Comparison of ENCODE assay signal across 19 cellular contexts in the genomic region with DNA sequence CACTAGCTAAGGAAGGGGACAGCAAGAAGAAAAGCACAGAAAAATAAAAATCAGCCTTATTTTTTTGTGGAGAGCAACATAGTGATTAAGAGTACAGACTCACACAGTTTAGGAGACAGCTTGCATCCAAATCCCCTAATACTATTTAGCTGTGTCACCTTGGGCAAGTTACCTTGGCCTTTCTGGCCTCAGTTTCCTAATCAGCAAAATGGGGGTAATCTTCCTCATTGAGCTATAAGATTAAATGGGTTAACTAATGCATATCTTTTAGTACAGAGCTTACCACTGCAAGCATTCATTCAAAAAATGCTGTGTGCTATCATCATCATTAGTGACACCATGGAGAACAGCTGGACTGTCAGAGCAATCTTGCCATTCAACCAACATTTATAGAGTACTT.
DNase-seq lines count a peak whose midpoint lies in the region; ATAC-seq and TF ChIP-seq lines count a peak whose summit lies in the region.
"Had no signal": no experiment of that assay in that cellular context is flagged by ENCODE, and none has a peak within 500 bp of the region (broad histone marks: within the 10 kb centered on the region; RNA-seq: fewer than 3 reads in every experiment).

No MANE protein-coding gene starts in this region.

- TF ChIP-seq CTCF in right atrium auricular region (IDR thresholded peaks at IDR 0.05), result no peak
- no peak for TF ChIP-seq CTCF in vagina (IDR thresholded peaks at IDR 0.05)
- TF ChIP-seq CTCF in adrenal gland (IDR thresholded peaks at IDR 0.05), result no peak

- H3K36me3 Mint-ChIP-seq in activated T-helper 17 cell treated with anti-CD3 and anti-CD28 coated beads, Interleukin-2, amount 50 U/mL, for 72 hours (ENCODE audit: low read depth), result peaks cover 37% of the 10 kb centered on the region
- no peaks in the 10 kb centered on the region for H3K36me3 Mint-ChIP-seq in natural killer cell treated with Interleukin-12 subunit alpha and Interleukin-12 subunit beta and Interleukin-15 and Interleukin-18, amount 100 ng/mL, for 72 hours
- H3K36me3 Mint-ChIP-seq: WTC11 had no signal

- H3K9me3 Mint-ChIP-seq in activated T-helper 17 cell treated with anti-CD3 and anti-CD28 coated beads, Interleukin-2, amount 50 U/mL, for 72 hours, result no peaks in the 10 kb centered on the region
- H3K9me3 Mint-ChIP-seq in natural killer cell treated with Interleukin-12 subunit alpha and Interleukin-12 subunit beta and Interleukin-15 and Interleukin-18, amount 100 ng/mL, for 72 hours, result no peaks in the 10 kb centered on the region
- H3K9me3 Mint-ChIP-seq: nephron; stimulated activated naive CD8-positive, alpha-beta T cell treated with anti-CD3 and anti-CD28 coated beads, Interleukin-15, amount 100 ng/mL, for 72 hours; WTC11 had no signal

- ATAC-seq in Right ventricle myocardium inferior (no peak), HG02623 (IDR thresholded peaks at IDR 0.05; ENCODE audit: unreplicated experiment) (no peak)
- ATAC-seq in activated T-helper 17 cell treated with anti-CD3 and anti-CD28 coated beads, Interleukin-2, amount 50 U/mL, for 72 hours (replicated peaks), result no peak
- no peak for ATAC-seq in natural killer cell treated with Interleukin-12 subunit alpha and Interleukin-12 subunit beta and Interleukin-15 and Interleukin-18, amount 100 ng/mL, for 72 hours
- ATAC-seq: body of pancreas; GM12878; stimulated activated naive CD8-positive, alpha-beta T cell treated with anti-CD3 and anti-CD28 coated beads, Interleukin-15, amount 100 ng/mL, for 72 hours; WTC11 had no signal

- H3K36me3 ChIP-seq in right atrium auricular region, result no peaks in the 10 kb centered on the region
- H3K36me3 ChIP-seq in vagina, result no peaks in the 10 kb centered on the region
- no peaks in the 10 kb centered on the region for H3K36me3 ChIP-seq in adrenal gland (replicated peaks in 1 of 2)

- H3K4me3 ChIP-seq in right atrium auricular region (no peak overlapping the region), vagina (no peak overlapping the region), adrenal gland (no peak overlapping the region)
- H3K4me3 ChIP-seq: body of pancreas, GM12878, lung had no signal

- peaks cover 0 to 97% of the 10 kb centered on the region in 2 donors for H3K4me1 ChIP-seq in right atrium auricular region
- peaks cover 89% of the 10 kb centered on the region for H3K4me1 ChIP-seq in vagina
- peaks cover 56 to 89% of the 10 kb centered on the region in 2 donors for H3K4me1 ChIP-seq in adrenal gland (replicated peaks in 1 of 2)

- H3K9me3 ChIP-seq in right atrium auricular region (no peaks in the 10 kb centered on the region), vagina (no peaks in the 10 kb centered on the region), adrenal gland (replicated peaks in 1 of 3) (no peaks in the 10 kb centered on the region)
- H3K9me3 ChIP-seq: body of pancreas had no signal

- intact Hi-C loops in Right ventricle myocardium inferior (cut with DNase I) (loop anchor here (5.0 kb wide), 1 partner anchor 133 kb away; no protein-coding TSS in a partner anchor), vagina (cut with DNase I) (loop anchor here (2.0 to 5.0 kb wide), 2 partner anchors 39 to 133 kb away; no protein-coding TSS in a partner anchor), adrenal gland (cut with DNase I) (loop anchor here in 1 of 2 donors (2.0 kb wide), 1 partner anchor 39 kb away; no protein-coding TSS in a partner anchor)

- peaks cover 71% of the 10 kb centered on the region for H3K4me1 Mint-ChIP-seq in activated T-helper 17 cell treated with anti-CD3 and anti-CD28 coated beads, Interleukin-2, amount 50 U/mL, for 72 hours
- H3K4me1 Mint-ChIP-seq in natural killer cell treated with Interleukin-12 subunit alpha and Interleukin-12 subunit beta and Interleukin-15 and Interleukin-18, amount 100 ng/mL, for 72 hours (ENCODE audit: low read depth in 2 of 2), result peaks cover 71 to 79% of the 10 kb centered on the region in 2 donors
- H3K4me1 Mint-ChIP-seq: nephron had no signal

- H3K27ac ChIP-seq in right atrium auricular region, result peak overlapping the region; percentile 94 to 96
- peak overlapping the region; percentile 94 for H3K27ac ChIP-seq in vagina
- H3K27ac ChIP-seq in adrenal gland, result peak overlapping the region in 2 of 5 donors; percentile 54 to 99
- H3K27ac ChIP-seq: RWPE1 had no signal

- no peak for DNase-seq in right atrium auricular region (ENCODE audit: low spot score)
- no peak for DNase-seq in Right ventricle myocardium inferior (ENCODE audit: missing footprints)
- DNase-seq in natural killer cell treated with Interleukin-12 subunit alpha and Interleukin-12 subunit beta and Interleukin-15 and Interleukin-18, amount 100 ng/mL, for 72 hours (ENCODE audit: low spot score), result no peak
- no peak for DNase-seq in vagina (ENCODE audit: extremely low spot score in 2 of 2)
- DNase-seq in occipital lobe (lab: John Stamatoyannopoulos, UW), result no peak
- DNase-seq in adrenal gland, result no peak
- DNase-seq: activated naive CD4-positive, alpha-beta T cell; body of pancreas; NCI-H1694 treated with DMSO at 0.1 percent for 48 hours; NCI-H226; NK-92 treated with Interleukin-12 subunit alpha and Interleukin-12 subunit beta, amount 100 ng/mL, for 24 hours; stimulated activated naive CD8-positive, alpha-beta T cell treated with anti-CD3 and anti-CD28 coated beads, Interleukin-15, amount 100 ng/mL, for 72 hours had no signal

- H3K4me3 Mint-ChIP-seq in activated T-helper 17 cell treated with anti-CD3 and anti-CD28 coated beads, Interleukin-2, amount 50 U/mL, for 72 hours, result peak overlapping the region; percentile 44
- H3K4me3 Mint-ChIP-seq in natural killer cell treated with Interleukin-12 subunit alpha and Interleukin-12 subunit beta and Interleukin-15 and Interleukin-18, amount 100 ng/mL, for 72 hours, result no peak overlapping the region
- H3K4me3 Mint-ChIP-seq: nephron; stimulated activated naive CD8-positive, alpha-beta T cell treated with anti-CD3 and anti-CD28 coated beads, Interleukin-15, amount 100 ng/mL, for 72 hours; WTC11 had no signal

- no peaks in the 10 kb centered on the region for H3K27me3 Mint-ChIP-seq in activated T-helper 17 cell treated with anti-CD3 and anti-CD28 coated beads, Interleukin-2, amount 50 U/mL, for 72 hours
- H3K27me3 Mint-ChIP-seq in natural killer cell treated with Interleukin-12 subunit alpha and Interleukin-12 subunit beta and Interleukin-15 and Interleukin-18, amount 100 ng/mL, for 72 hours, result no peaks in the 10 kb centered on the region
- H3K27me3 Mint-ChIP-seq: stimulated activated naive CD8-positive, alpha-beta T cell treated with anti-CD3 and anti-CD28 coated beads, Interleukin-15, amount 100 ng/mL, for 72 hours had no signal

- H3K27ac Mint-ChIP-seq in activated T-helper 17 cell treated with anti-CD3 and anti-CD28 coated beads, Interleukin-2, amount 50 U/mL, for 72 hours, result peak overlapping the region; percentile 68
- peak overlapping the region; percentile 99 for H3K27ac Mint-ChIP-seq in natural killer cell treated with Interleukin-12 subunit alpha and Interleukin-12 subunit beta and Interleukin-15 and Interleukin-18, amount 100 ng/mL, for 72 hours
- H3K27ac Mint-ChIP-seq: nephron; stimulated activated naive CD8-positive, alpha-beta T cell treated with anti-CD3 and anti-CD28 coated beads, Interleukin-15, amount 100 ng/mL, for 72 hours; WTC11 had no signal

- H3K27me3 ChIP-seq in right atrium auricular region (no peaks in the 10 kb centered on the region), vagina (no peaks in the 10 kb centered on the region), adrenal gland (no peaks in the 10 kb centered on the region)
- H3K27me3 ChIP-seq: body of pancreas had no signal

- TF ChIP-seq POLR2A in vagina (IDR thresholded peaks at IDR 0.05), result no peak
- TF ChIP-seq POLR2A in adrenal gland (IDR thresholded peaks at IDR 0.05), result no peak
